Comparison of ENCODE assay signal across 9 cellular contexts in genomic region chr14:104150201-104151027, GRCh38. TPM values are rescaled to one million over a fixed set of nuclear protein-coding genes. Genes with fewer than 3 reads are reported as not detected.
A peak's percentile ranks its signal among the peaks of the same experiment; 100 is the strongest.
DNase-seq lines count a peak whose midpoint lies in the region; ATAC-seq and TF ChIP-seq lines count a peak whose summit lies in the region.
"Had no signal": no experiment of that assay in that cellular context is flagged by ENCODE, and none has a peak within 500 bp of the region (broad histone marks: within the 10 kb centered on the region; RNA-seq: fewer than 3 reads in every experiment).

No MANE protein-coding gene starts in this region.

- H3K4me1 Mint-ChIP-seq in naive thymus-derived CD4-positive, alpha-beta T cell = no peaks in the 10 kb centered on the region
- H3K4me1 Mint-ChIP-seq: IgD-negative memory B cell had no signal

- H3K4me2 ChIP-seq in BLaER1 treated with 17β-estradiol and CSF1 and Interleukin-3, amounts not matched to agents 10 nM and 100 nM = peak overlapping the region; percentile 55 to 90 (median 76)

- H3K27ac Mint-ChIP-seq in naive thymus-derived CD4-positive, alpha-beta T cell = no peak overlapping the region
- H3K27ac Mint-ChIP-seq: IgD-negative memory B cell had no signal

- DNase-seq in KBM-7 = peak; percentile 73
- DNase-seq in astrocyte of the cerebellum (ENCODE audit: low read depth) = peak; percentile 33
- DNase-seq in left kidney (ENCODE audit: low read depth, low spot score) = peak; percentile 88
- DNase-seq in breast epithelium (ENCODE audit: low spot score in 2 of 2) = no peak
- no peak for DNase-seq in GF-D8 (lab: John Stamatoyannopoulos, UW)
- no peak for DNase-seq in EL
- no peak for DNase-seq in naive thymus-derived CD4-positive, alpha-beta T cell

- in situ Hi-C loops in KBM-7 (cut with MboI; ENCODE audit: low pct_unique_long_range_greater_than_20kb, low sequenced_read_pairs) = no loop called here
- in situ Hi-C loops in astrocyte of the cerebellum (cut with HindIII; ENCODE audit: low sequenced_read_pairs) = no loop called here

- peak overlapping the region in 5 of 11 experiments; percentile 11 to 54 (median 46); a peak in 4 of 22 replicates for H3K9ac ChIP-seq in BLaER1 treated with 17β-estradiol and CSF1 and Interleukin-3, amounts not matched to agents 10 nM and 100 nM

- no peaks in the 10 kb centered on the region for H3K9me3 Mint-ChIP-seq in naive thymus-derived CD4-positive, alpha-beta T cell
- H3K9me3 Mint-ChIP-seq: IgD-negative memory B cell had no signal

- ATAC-seq in naive thymus-derived CD4-positive, alpha-beta T cell = no peak

- H3K4me1 ChIP-seq in BLaER1 treated with 17β-estradiol and CSF1 and Interleukin-3, amounts not matched to agents 10 nM and 100 nM = peaks cover 32 to 70% (median 44%) of the 10 kb centered on the region in 10 experiments
- H3K4me1 ChIP-seq in breast epithelium = peaks cover 0 to 4% of the 10 kb centered on the region in 2 donors
- H3K4me1 ChIP-seq in naive thymus-derived CD4-positive, alpha-beta T cell (ENCODE audit: control insufficient read depth in 2 of 2, insufficient read depth in 2 of 2, low read length in 2 of 2) = no peaks in the 10 kb centered on the region

- H3K9me3 ChIP-seq in BLaER1 treated with 17β-estradiol and CSF1 and Interleukin-3, amounts not matched to agents 10 nM and 100 nM (replicated peaks in 1 of 11) = no peaks in the 10 kb centered on the region
- no peaks in the 10 kb centered on the region for H3K9me3 ChIP-seq in breast epithelium
- H3K9me3 ChIP-seq in naive thymus-derived CD4-positive, alpha-beta T cell (ENCODE audit: control insufficient read depth in 2 of 3, low read length in 3 of 3) = no peaks in the 10 kb centered on the region

- H3K4me3 ChIP-seq in BLaER1 treated with 17β-estradiol and CSF1 and Interleukin-3, amounts not matched to agents 10 nM and 100 nM = no peak overlapping the region
- H3K4me3 ChIP-seq in astrocyte of the cerebellum (ENCODE audit: low read depth, low read length) (no peak overlapping the region), breast epithelium (no peak overlapping the region)
- no peak overlapping the region for H3K4me3 ChIP-seq in naive thymus-derived CD4-positive, alpha-beta T cell (ENCODE audit: low read length)

- POLR2A ChIA-PET in naive thymus-derived CD4-positive, alpha-beta T cell (lab: Charles Lee) = no interaction called here

- intact Hi-C loops in breast epithelium (cut with DNase I; ENCODE audit: low total_unique reads) = no loop called here
- intact Hi-C loops in naive thymus-derived CD4-positive, alpha-beta T cell (cut with micrococcal nuclease) = no loop called here

- H3K4me3 Mint-ChIP-seq in naive thymus-derived CD4-positive, alpha-beta T cell = no peak overlapping the region
- H3K4me3 Mint-ChIP-seq: IgD-negative memory B cell had no signal

- H3K36me3 Mint-ChIP-seq in naive thymus-derived CD4-positive, alpha-beta T cell = no peaks in the 10 kb centered on the region

- H3K27ac ChIP-seq in BLaER1 treated with 17β-estradiol and CSF1 and Interleukin-3, amounts not matched to agents 10 nM and 100 nM = peak overlapping the region in 7 of 11 experiments; percentile 6 to 45 (median 31); a peak in 9 of 22 replicates
- H3K27ac ChIP-seq in breast epithelium = peak overlapping the region in 1 of 2 donors; percentile 74
- no peak overlapping the region for H3K27ac ChIP-seq in naive thymus-derived CD4-positive, alpha-beta T cell (ENCODE audit: low read depth, low read length)

- H3K36me3 ChIP-seq in BLaER1 treated with 17β-estradiol and CSF1 and Interleukin-3, amounts not matched to agents 10 nM and 100 nM = peaks cover 0 to 16% (median 9%) of the 10 kb centered on the region in 11 experiments; a peak in 8 of 22 replicates
- no peaks in the 10 kb centered on the region for H3K36me3 ChIP-seq in breast epithelium
- H3K36me3 ChIP-seq in naive thymus-derived CD4-positive, alpha-beta T cell (ENCODE audit: control insufficient read depth in 2 of 3, insufficient read depth in 3 of 3, low read length in 3 of 3) = no peaks in the 10 kb centered on the region

- no peak for TF ChIP-seq POLR2A in breast epithelium (IDR thresholded peaks at IDR 0.05)

- CTCF ChIA-PET in naive thymus-derived CD4-positive, alpha-beta T cell (lab: Charles Lee) = interaction anchor here (0.6 kb wide), 1 partner anchor 22 kb away, joined by 3 read pairs; no protein-coding TSS in a partner anchor

- peaks cover 0 to 93% (median 60%) of the 10 kb centered on the region in 11 experiments; a peak in 16 of 22 replicates for H4K20me1 ChIP-seq in BLaER1 treated with 17β-estradiol and CSF1 and Interleukin-3, amounts not matched to agents 10 nM and 100 nM

- peaks cover 0 to 4% (median 0%) of the 10 kb centered on the region in 5 donors for H3K27me3 Mint-ChIP-seq in naive thymus-derived CD4-positive, alpha-beta T cell

- peak; percentile 31 for TF ChIP-seq CTCF in astrocyte of the cerebellum (IDR thresholded peaks at IDR 0.05; ENCODE audit: low read depth, low read length, missing control alignments)
- no peak for TF ChIP-seq CTCF in breast epithelium (IDR thresholded peaks at IDR 0.05)

- H3K27me3 ChIP-seq in BLaER1 treated with 17β-estradiol and CSF1 and Interleukin-3, amounts not matched to agents 10 nM and 100 nM = no peaks in the 10 kb centered on the region
- peaks cover 0 to 9% of the 10 kb centered on the region in 2 donors for H3K27me3 ChIP-seq in breast epithelium
- no peaks in the 10 kb centered on the region for H3K27me3 ChIP-seq in naive thymus-derived CD4-positive, alpha-beta T cell (ENCODE audit: control insufficient read depth in 2 of 2, insufficient read depth in 2 of 2, low read length in 2 of 2)

RNA-seq across cellular contexts. Expression of gene KIF26A, which starts 12.0 kb away (rescaled TPM):
- 1 to 10 TPM; 1.4 to 4.6 (median 2.2) TPM for total RNA-seq in breast epithelium
- total RNA-seq in naive thymus-derived CD4-positive, alpha-beta T cell = under 1 TPM in 3 of 5 experiments, not detected in 2; 0.13 to 0.53 (median 0.17) TPM
- not detected for polyA plus RNA-seq in naive thymus-derived CD4-positive, alpha-beta T cell
- polyA plus RNA-seq: IgD-negative memory B cell had no signal

Comparison
In these comparisons a context has a peak if more than half of its experiments do, and no peak if none do; other contexts are left out.
1. DNase-seq: peak in KBM-7 (single experiment), astrocyte of the cerebellum (single experiment) and left kidney (single experiment); none in breast epithelium (0 of 2), GF-D8 (single experiment), EL (single experiment) and naive thymus-derived CD4-positive, alpha-beta T cell (0 of 9).